ENCODE assay signal across 17 cellular contexts in the genomic region with DNA sequence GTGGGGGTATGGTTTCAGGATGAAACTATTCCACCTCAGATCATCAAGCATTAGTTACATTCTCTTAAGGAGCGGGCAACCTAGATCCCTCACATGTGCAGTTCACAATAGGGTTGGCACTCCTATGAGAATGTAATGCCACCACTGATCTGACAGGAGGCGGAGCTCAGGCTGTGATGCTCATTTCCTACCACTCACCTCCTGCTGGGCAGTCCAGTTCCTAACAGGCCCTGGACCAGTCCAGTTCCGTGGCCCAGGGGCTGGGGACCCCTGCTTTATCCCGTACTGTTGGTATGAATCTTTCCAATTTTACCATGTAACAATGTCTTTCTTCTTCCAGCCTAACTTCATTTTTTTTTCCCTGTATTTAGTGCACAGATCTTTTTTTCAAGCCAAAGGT.
DNase-seq lines count a peak whose midpoint lies in the region; ATAC-seq, FAIRE-seq and TF ChIP-seq lines count a peak whose summit lies in the region.
"Had no signal": no experiment of that assay in that cellular context is flagged by ENCODE, and none has a peak within 500 bp of the region (broad histone marks: within the 10 kb centered on the region; RNA-seq: fewer than 3 reads in every experiment).

No MANE protein-coding gene starts in this region.

- H3K36me3 ChIP-seq in GM12878 (ENCODE audit: control insufficient read depth in 2 of 2, insufficient read depth in 2 of 2, low read length in 1 of 2) (no peaks in the 10 kb centered on the region), mesenchymal stem cell (ENCODE audit: control insufficient read depth in 1 of 2, insufficient read depth in 2 of 2, low read depth in 1 of 2, low read length in 2 of 2) (peaks cover 5% of the 10 kb centered on the region in 2 experiments)

- H3K4me1 ChIP-seq in GM12878 (ENCODE audit: control insufficient read depth, insufficient read depth, low read length), result no peaks in the 10 kb centered on the region
- peaks cover 4% of the 10 kb centered on the region for H3K4me1 ChIP-seq in mesenchymal stem cell (ENCODE audit: control insufficient read depth, insufficient read depth, low read depth, low read length)

- CTCF ChIA-PET in GM12878 (lab: Yijun Ruan, JAX), result interaction anchor here (0.8 to 1.0 kb wide), 6 partner anchors 9 to 702 kb away, joined by 3 to 4 read pairs (median 3); no protein-coding TSS in a partner anchor

- POLR2A ChIA-PET in GM12878 (lab: Charles Lee), result interaction anchor here (0.6 kb wide), 1 partner anchor 48 kb away, joined by 5 read pairs; no protein-coding TSS in a partner anchor

- H3K79me1 ChIP-seq in mesenchymal stem cell (replicated peaks; ENCODE audit: low read length, poor library complexity, severe bottlenecking), result peaks cover 6% of the 10 kb centered on the region

- no peak for TF ChIP-seq EP300 in GM12878 (IDR thresholded peaks at IDR 0.05; ENCODE audit: borderline replicate concordance in 1 of 2, control insufficient read depth in 1 of 2, low read depth in 2 of 2, low read length in 2 of 2)

- TF ChIP-seq RAD21 in GM12878 (IDR thresholded peaks at IDR 0.05; ENCODE audit: insufficient read depth, low read depth, low read length), result no peak

- H2BK5ac ChIP-seq in mesenchymal stem cell (ENCODE audit: low read depth, low read length, poor library complexity, severe bottlenecking), result no peak overlapping the region

- H3K4me2 ChIP-seq in GM12878 (ENCODE audit: control insufficient read depth, insufficient read depth), result no peak overlapping the region
- H3K4me2 ChIP-seq in mesenchymal stem cell (ENCODE audit: low read length, poor library complexity, severe bottlenecking), result no peak overlapping the region
- H3K4me2 ChIP-seq: GM23338 had no signal

- H2BK12ac ChIP-seq in mesenchymal stem cell (ENCODE audit: low read length in 2 of 2), result no peak overlapping the region

- H3K4ac ChIP-seq in mesenchymal stem cell (ENCODE audit: low read depth in 1 of 2, low read length in 2 of 2), result no peak overlapping the region

- FAIRE-seq in HTR-8/SVneo (lab: Jason Lieb, UNC) (peak; percentile 31), GM12878 (lab: Jason Lieb, UNC) (no peak)

- H4K91ac ChIP-seq in mesenchymal stem cell (ENCODE audit: low read length), result no peak overlapping the region

- no peak overlapping the region for H3K18ac ChIP-seq in mesenchymal stem cell (ENCODE audit: low read depth in 1 of 2, low read length in 2 of 2)

- no peak overlapping the region for H4K8ac ChIP-seq in mesenchymal stem cell (ENCODE audit: low read length)

- SMC1A ChIA-PET in GM12878 (lab: Charles Lee; ENCODE audit: uncharacterized antibody, unreplicated experiment), result interaction anchor here (1.6 kb wide), 1 partner anchor 127 kb away, joined by 3 read pairs; no protein-coding TSS in a partner anchor

- H2BK120ac ChIP-seq in mesenchymal stem cell (ENCODE audit: low read depth, low read length), result no peak overlapping the region

- H3K9me3 ChIP-seq in GM12878 (replicated peaks; ENCODE audit: control insufficient read depth, insufficient read depth, low read length) (no peaks in the 10 kb centered on the region), mesenchymal stem cell (ENCODE audit: control insufficient read depth, low read length) (no peaks in the 10 kb centered on the region)

- H3K27ac ChIP-seq in GM12878 (ENCODE audit: control insufficient read depth, insufficient read depth) (no peak overlapping the region), mesenchymal stem cell (ENCODE audit: low read length, poor library complexity, severe bottlenecking) (peak overlapping the region; percentile 21)
- H3K27ac ChIP-seq: C4-2B had no signal

- H3K27me3 ChIP-seq in GM12878 (replicated peaks in 1 of 2; ENCODE audit: control insufficient read depth in 2 of 2, insufficient read depth in 2 of 2, low read length in 1 of 2), result no peaks in the 10 kb centered on the region
- no peaks in the 10 kb centered on the region for H3K27me3 ChIP-seq in mesenchymal stem cell (ENCODE audit: control insufficient read depth in 1 of 2, insufficient read depth in 1 of 2, low read length in 2 of 2)

- no peaks in the 10 kb centered on the region for H4K20me1 ChIP-seq in GM12878 (ENCODE audit: control insufficient read depth, insufficient read depth)

- H2AFZ ChIP-seq in GM12878 (ENCODE audit: control insufficient read depth, low read depth, low read length) (no peak overlapping the region), mesenchymal stem cell (ENCODE audit: low read depth, low read length) (no peak overlapping the region)
- H2AFZ ChIP-seq: GM23338 had no signal

- TF ChIP-seq POLR2A in GM12878 (IDR thresholded peaks at IDR 0.05; ENCODE audit: low read depth, low read length), result no peak

- RAD21 ChIA-PET in GM12878 (lab: Charles Lee; ENCODE audit: unreplicated experiment), result no interaction called here

- peak overlapping the region; percentile 93 for H2BK15ac ChIP-seq in mesenchymal stem cell (ENCODE audit: low read depth, poor library complexity, severe bottlenecking)

- H3K23ac ChIP-seq in mesenchymal stem cell (ENCODE audit: low read length in 2 of 2), result no peak overlapping the region

- H2AK5ac ChIP-seq in mesenchymal stem cell (ENCODE audit: low read length, severe bottlenecking), result no peak overlapping the region

- no peaks in the 10 kb centered on the region for H3K79me2 ChIP-seq in GM12878 (ENCODE audit: control insufficient read depth, insufficient read depth, low read length)

- intact Hi-C loops in GM12878 (cut with micrococcal nuclease; ENCODE audit: unreplicated experiment), result no loop called here

- no peak overlapping the region for H3K4me3 ChIP-seq in GM12878
- H3K4me3 ChIP-seq in mesenchymal stem cell (ENCODE audit: insufficient read depth in 1 of 2, low read depth in 1 of 2, low read length in 2 of 2), result no peak overlapping the region
- H3K4me3 ChIP-seq: GM23338, lung had no signal

- in situ Hi-C loops in GM12878 (cut with MboI), result loop anchor here (10.0 kb wide), 1 partner anchor 701 kb away; no protein-coding TSS in a partner anchor

- ATAC-seq in GM12878 (peak; percentile 49; the same call in 1 of the 3 replicates), GM18511 (IDR thresholded peaks at IDR 0.05; ENCODE audit: unreplicated experiment) (no peak), HG02885 (IDR thresholded peaks at IDR 0.05; ENCODE audit: poor library complexity, unreplicated experiment) (no peak)
- ATAC-seq: activated naive CD4-positive, alpha-beta T cell treated with anti-CD3 and anti-CD28 coated beads, Interleukin-2, amount 50 U/mL, for 72 hours; activated T-cell treated with anti-CD3 and anti-CD28 coated beads, Interleukin-2, amount 50 U/mL, for 4 hours; GM23338 had no signal

- no peak overlapping the region for H3K9ac ChIP-seq in GM12878 (ENCODE audit: control insufficient read depth, insufficient read depth, low read length)
- no peak overlapping the region for H3K9ac ChIP-seq in mesenchymal stem cell (ENCODE audit: low read length)

- no TSS peak for BruUV-seq in GM12878 (replicated peaks; lab: Mats Ljungman, UMichigan)

- H3K14ac ChIP-seq in mesenchymal stem cell (ENCODE audit: low read length in 2 of 2), result no peak overlapping the region

- 35% methylated on average over 4 of the region's 4 CpGs for WGBS in GM12878 (ENCODE audit: insufficient coverage, insufficient replicate concordance, low lambda C conversion rate, missing lambda C conversion rate)
- WGBS in mesenchymal stem cell, result 89% methylated on average over 4 of the region's 4 CpGs

- no peak for TF ChIP-seq CTCF in GM12878 (IDR thresholded peaks at IDR 0.05 in 2 of 3, conservative IDR thresholded peaks at IDR 0.05 in 1 of 3; ENCODE audit: control insufficient read depth in 2 of 3, extremely low read depth in 1 of 3, insufficient read depth in 1 of 3, low read depth in 3 of 3, low read length in 3 of 3)

- DNase-seq in EH (ENCODE audit: low read depth) (peak; percentile 17), HTR-8/SVneo (ENCODE audit: insufficient read length, low spot score) (no peak), GM12878 (ENCODE audit: low read depth, low spot score) (no peak), mesenchymal stem cell (no peak), NCI-H2029 treated with DMSO at 0.1 percent for 48 hours (lab: John Stamatoyannopoulos, UW) (no peak), occipital lobe (lab: John Stamatoyannopoulos, UW) (no peak)
- DNase-seq: activated T-cell treated with anti-CD3 and anti-CD28 coated beads, Interleukin-2, amount 50 U/mL, for 4 hours; effector CD8-positive, alpha-beta T cell; NK-92 treated with Interleukin-12 subunit alpha and Interleukin-12 subunit beta, amount 100 ng/mL, for 24 hours; right cardiac atrium; T1000 had no signal

TF ChIP-seq in GM12878, 131 proteins besides CTCF, POLR2A, EP300 and RAD21:
- TF ChIP-seq SIX5 (IDR thresholded peaks at IDR 0.05; ENCODE audit: low read depth, low read length, severe bottlenecking) (no peak), CEBPZ (IDR thresholded peaks at IDR 0.05; ENCODE audit: low read depth, low read length) (no peak), SMAD1 (IDR thresholded peaks at IDR 0.05; ENCODE audit: low read depth, partially characterized antibody) (no peak)
